ENCODE assay signal across 9 cellular contexts in the genomic region with DNA sequence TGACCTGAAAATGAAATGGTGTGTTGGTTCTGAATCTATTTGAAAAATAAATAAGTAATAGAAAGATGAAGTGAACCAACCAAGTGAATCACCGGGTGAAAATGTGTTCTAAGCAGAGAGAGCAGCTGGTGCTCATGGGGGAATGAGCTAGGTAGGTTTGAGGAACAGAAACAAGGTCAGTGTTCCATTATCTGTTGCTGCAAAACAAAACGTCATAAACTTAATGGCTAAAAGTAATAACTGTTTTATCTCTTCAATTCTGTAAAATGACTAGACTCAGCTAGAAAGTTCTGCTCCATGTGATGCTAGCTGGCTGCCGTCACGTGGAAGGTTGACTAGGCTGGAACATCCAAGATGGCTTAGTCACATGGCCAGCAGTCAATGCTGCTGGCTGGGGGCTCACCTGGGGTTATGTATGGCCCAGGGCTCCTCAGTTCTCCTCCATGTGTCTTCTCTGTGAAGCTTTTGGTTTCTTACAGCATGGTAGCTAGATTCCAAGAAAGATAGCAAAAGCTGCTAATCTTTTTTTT. TPM values are rescaled to one million over a fixed set of nuclear protein-coding genes. Genes with fewer than 3 reads are reported as not detected.
DNase-seq lines count a peak whose midpoint lies in the region; ATAC-seq and TF ChIP-seq lines count a peak whose summit lies in the region.
"Had no signal": no experiment of that assay in that cellular context is flagged by ENCODE, and none has a peak within 500 bp of the region (broad histone marks: within the 10 kb centered on the region; RNA-seq: fewer than 3 reads in every experiment).

No MANE protein-coding gene starts in this region.

- no peaks in the 10 kb centered on the region for H3K9me3 ChIP-seq in CD8-positive, alpha-beta memory T cell (ENCODE audit: low read length)
- H3K9me3 ChIP-seq in vagina: no peaks in the 10 kb centered on the region

- H3K4me1 Mint-ChIP-seq in CD8-positive, alpha-beta memory T cell: peaks cover 48 to 59% (median 51%) of the 10 kb centered on the region in 3 donors

- peaks cover 43% of the 10 kb centered on the region for H3K4me1 ChIP-seq in CD8-positive, alpha-beta memory T cell (ENCODE audit: insufficient read depth, low read length)
- H3K4me1 ChIP-seq in vagina: no peaks in the 10 kb centered on the region

- no peaks in the 10 kb centered on the region for H3K27me3 ChIP-seq in CD8-positive, alpha-beta memory T cell (ENCODE audit: insufficient read depth, low read length, poor library complexity, severe bottlenecking)
- no peaks in the 10 kb centered on the region for H3K27me3 ChIP-seq in vagina

- H3K36me3 Mint-ChIP-seq in CD8-positive, alpha-beta memory T cell: peaks cover 0 to 9% (median 1%) of the 10 kb centered on the region in 3 donors

- no peak overlapping the region for H3K4me3 ChIP-seq in CD8-positive, alpha-beta memory T cell (ENCODE audit: low read length)
- no peak overlapping the region for H3K4me3 ChIP-seq in vagina

- H3K27ac Mint-ChIP-seq in CD8-positive, alpha-beta memory T cell: peak overlapping the region in 5 of 8 donors; percentile 12 to 34 (median 28)

- ATAC-seq in HG02981 (IDR thresholded peaks at IDR 0.05; ENCODE audit: unreplicated experiment) (peak; percentile 96), SK-N-SH treated with all-trans-retinoic acid at 6 μM for 48 hours (no peak)

- no peak for TF ChIP-seq CTCF in vagina (IDR thresholded peaks at IDR 0.05)

- no peak overlapping the region for H3K27ac ChIP-seq in CD8-positive, alpha-beta memory T cell (ENCODE audit: low read depth, low read length)
- no peak overlapping the region for H3K27ac ChIP-seq in vagina

- no peak for TF ChIP-seq POLR2A in vagina (IDR thresholded peaks at IDR 0.05)

- DNase-seq in CD8-positive, alpha-beta memory T cell: no peak
- DNase-seq in GM19238 (ENCODE audit: insufficient read length, low spot score) (peak; percentile 32), OCI-M1 (lab: John Stamatoyannopoulos, UW) (peak; percentile 21), D341Med (ENCODE audit: low spot score) (no peak), NCI-H345 (lab: John Stamatoyannopoulos, UW) (no peak), vagina (ENCODE audit: extremely low spot score in 2 of 2) (no peak)
- DNase-seq: NCI-H1436 had no signal

- H3K4me3 Mint-ChIP-seq in CD8-positive, alpha-beta memory T cell: peak overlapping the region in 1 of 7 donors; percentile 26

- CTCF ChIA-PET in CD8-positive, alpha-beta memory T cell (lab: Charles Lee): interaction anchor here (1.2 to 2.4 kb wide), 3 partner anchors 9 to 78 kb away, joined by 4 to 13 read pairs (median 5); partner anchors contain the start of gene SH3BP5

- POLR2A ChIA-PET in CD8-positive, alpha-beta memory T cell (lab: Charles Lee): interaction anchor here (0.6 kb wide), 1 partner anchor 52 kb away, joined by 3 read pairs; no protein-coding TSS in a partner anchor

- peaks cover 0 to 4% (median 0%) of the 10 kb centered on the region in 5 donors for H3K9me3 Mint-ChIP-seq in CD8-positive, alpha-beta memory T cell

- intact Hi-C loops in vagina (cut with DNase I): no loop called here

- no peaks in the 10 kb centered on the region for H3K27me3 Mint-ChIP-seq in CD8-positive, alpha-beta memory T cell

- H3K36me3 ChIP-seq in CD8-positive, alpha-beta memory T cell (ENCODE audit: insufficient read depth, low read length): no peaks in the 10 kb centered on the region
- H3K36me3 ChIP-seq in vagina: no peaks in the 10 kb centered on the region

TF ChIP-seq in SK-N-SH treated with all-trans-retinoic acid at 6 μM for 48 hours, 23 proteins besides CTCF, POLR2A, EP300 and RAD21:
- TF ChIP-seq ZNF565 (CRISPR knock-in tag; conservative IDR thresholded peaks at IDR 0.05; ENCODE audit: low read depth): no peak
- TF ChIP-seq CSDC2 (CRISPR knock-in tag; IDR thresholded peaks at IDR 0.05): no peak
- TF ChIP-seq ARNTL (CRISPR knock-in tag; IDR thresholded peaks at IDR 0.05; ENCODE audit: borderline replicate concordance, low read depth): no peak
- TF ChIP-seq, protein P1, sequence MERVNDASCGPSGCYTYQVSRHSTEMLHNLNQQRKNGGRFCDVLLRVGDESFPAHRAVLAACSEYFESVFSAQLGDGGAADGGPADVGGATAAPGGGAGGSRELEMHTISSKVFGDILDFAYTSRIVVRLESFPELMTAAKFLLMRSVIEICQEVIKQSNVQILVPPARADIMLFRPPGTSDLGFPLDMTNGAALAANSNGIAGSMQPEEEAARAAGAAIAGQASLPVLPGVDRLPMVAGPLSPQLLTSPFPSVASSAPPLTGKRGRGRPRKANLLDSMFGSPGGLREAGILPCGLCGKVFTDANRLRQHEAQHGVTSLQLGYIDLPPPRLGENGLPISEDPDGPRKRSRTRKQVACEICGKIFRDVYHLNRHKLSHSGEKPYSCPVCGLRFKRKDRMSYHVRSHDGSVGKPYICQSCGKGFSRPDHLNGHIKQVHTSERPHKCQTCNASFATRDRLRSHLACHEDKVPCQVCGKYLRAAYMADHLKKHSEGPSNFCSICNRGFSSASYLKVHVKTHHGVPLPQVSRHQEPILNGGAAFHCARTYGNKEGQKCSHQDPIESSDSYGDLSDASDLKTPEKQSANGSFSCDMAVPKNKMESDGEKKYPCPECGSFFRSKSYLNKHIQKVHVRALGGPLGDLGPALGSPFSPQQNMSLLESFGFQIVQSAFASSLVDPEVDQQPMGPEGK (CRISPR knock-in tag; IDR thresholded peaks at IDR 0.05; ENCODE audit: borderline replicate concordance): no peak
- TF ChIP-seq ZNF8 (CRISPR knock-in tag; IDR thresholded peaks at IDR 0.05): no peak
- no peak for TF ChIP-seq ZFP3 (CRISPR knock-in tag; IDR thresholded peaks at IDR 0.05)
- TF ChIP-seq TOX (CRISPR knock-in tag; IDR thresholded peaks at IDR 0.05; ENCODE audit: borderline replicate concordance): no peak
- TF ChIP-seq ZC3H10 (CRISPR knock-in tag; IDR thresholded peaks at IDR 0.05): no peak
- TF ChIP-seq, protein P2, sequence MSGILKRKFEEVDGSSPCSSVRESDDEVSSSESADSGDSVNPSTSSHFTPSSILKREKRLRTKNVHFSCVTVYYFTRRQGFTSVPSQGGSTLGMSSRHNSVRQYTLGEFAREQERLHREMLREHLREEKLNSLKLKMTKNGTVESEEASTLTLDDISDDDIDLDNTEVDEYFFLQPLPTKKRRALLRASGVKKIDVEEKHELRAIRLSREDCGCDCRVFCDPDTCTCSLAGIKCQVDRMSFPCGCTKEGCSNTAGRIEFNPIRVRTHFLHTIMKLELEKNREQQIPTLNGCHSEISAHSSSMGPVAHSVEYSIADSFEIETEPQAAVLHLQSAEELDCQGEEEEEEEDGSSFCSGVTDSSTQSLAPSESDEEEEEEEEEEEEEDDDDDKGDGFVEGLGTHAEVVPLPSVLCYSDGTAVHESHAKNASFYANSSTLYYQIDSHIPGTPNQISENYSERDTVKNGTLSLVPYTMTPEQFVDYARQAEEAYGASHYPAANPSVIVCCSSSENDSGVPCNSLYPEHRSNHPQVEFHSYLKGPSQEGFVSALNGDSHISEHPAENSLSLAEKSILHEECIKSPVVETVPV (CRISPR knock-in tag; IDR thresholded peaks at IDR 0.05): no peak
- TF ChIP-seq TCF4 (CRISPR knock-in tag; IDR thresholded peaks at IDR 0.05; ENCODE audit: borderline replicate concordance): no peak
- TF ChIP-seq SNAI2 (CRISPR knock-in tag; IDR thresholded peaks at IDR 0.05): no peak
- TF ChIP-seq ISL1 (CRISPR knock-in tag; IDR thresholded peaks at IDR 0.05): no peak
- TF ChIP-seq CREB5 (CRISPR knock-in tag; IDR thresholded peaks at IDR 0.05; ENCODE audit: low read depth): no peak
- no peak for TF ChIP-seq ZNF70 (CRISPR knock-in tag; IDR thresholded peaks at IDR 0.05)
- TF ChIP-seq BACH2 (CRISPR knock-in tag; IDR thresholded peaks at IDR 0.05; ENCODE audit: borderline replicate concordance): no peak
- no peak for TF ChIP-seq PPARA (CRISPR knock-in tag; IDR thresholded peaks at IDR 0.05; ENCODE audit: borderline replicate concordance)
- no peak for TF ChIP-seq RARB (CRISPR knock-in tag; IDR thresholded peaks at IDR 0.05)
- TF ChIP-seq, protein P3, sequence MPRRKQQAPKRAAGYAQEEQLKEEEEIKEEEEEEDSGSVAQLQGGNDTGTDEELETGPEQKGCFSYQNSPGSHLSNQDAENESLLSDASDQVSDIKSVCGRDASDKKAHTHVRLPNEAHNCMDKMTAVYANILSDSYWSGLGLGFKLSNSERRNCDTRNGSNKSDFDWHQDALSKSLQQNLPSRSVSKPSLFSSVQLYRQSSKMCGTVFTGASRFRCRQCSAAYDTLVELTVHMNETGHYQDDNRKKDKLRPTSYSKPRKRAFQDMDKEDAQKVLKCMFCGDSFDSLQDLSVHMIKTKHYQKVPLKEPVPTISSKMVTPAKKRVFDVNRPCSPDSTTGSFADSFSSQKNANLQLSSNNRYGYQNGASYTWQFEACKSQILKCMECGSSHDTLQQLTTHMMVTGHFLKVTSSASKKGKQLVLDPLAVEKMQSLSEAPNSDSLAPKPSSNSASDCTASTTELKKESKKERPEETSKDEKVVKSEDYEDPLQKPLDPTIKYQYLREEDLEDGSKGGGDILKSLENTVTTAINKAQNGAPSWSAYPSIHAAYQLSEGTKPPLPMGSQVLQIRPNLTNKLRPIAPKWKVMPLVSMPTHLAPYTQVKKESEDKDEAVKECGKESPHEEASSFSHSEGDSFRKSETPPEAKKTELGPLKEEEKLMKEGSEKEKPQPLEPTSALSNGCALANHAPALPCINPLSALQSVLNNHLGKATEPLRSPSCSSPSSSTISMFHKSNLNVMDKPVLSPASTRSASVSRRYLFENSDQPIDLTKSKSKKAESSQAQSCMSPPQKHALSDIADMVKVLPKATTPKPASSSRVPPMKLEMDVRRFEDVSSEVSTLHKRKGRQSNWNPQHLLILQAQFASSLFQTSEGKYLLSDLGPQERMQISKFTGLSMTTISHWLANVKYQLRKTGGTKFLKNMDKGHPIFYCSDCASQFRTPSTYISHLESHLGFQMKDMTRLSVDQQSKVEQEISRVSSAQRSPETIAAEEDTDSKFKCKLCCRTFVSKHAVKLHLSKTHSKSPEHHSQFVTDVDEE (CRISPR knock-in tag; IDR thresholded peaks at IDR 0.05): no peak
TF ChIP-seq in SK-N-SH treated with all-trans-retinoic acid at 6 μM for 48 hours: peak in this region for 0.

RNA-seq across cellular contexts. Expression of gene SH3BP5, which starts 13.3 kb away (rescaled TPM):
- 10 to 100 TPM; 14.2 to 15.5 TPM for total RNA-seq in CD8-positive, alpha-beta memory T cell
- 84.3 TPM for polyA plus RNA-seq in CD8-positive, alpha-beta memory T cell
- total RNA-seq in vagina: 78.6 TPM

Comparison
In these comparisons a context has a peak if more than half of its experiments do, and no peak if none do; other contexts are left out.
1. DNase-seq: peak in GM19238 (single experiment) and OCI-M1 (single experiment); none in CD8-positive, alpha-beta memory T cell (0 of 5), D341Med (single experiment), NCI-H345 (single experiment) and vagina (0 of 2).